Comparison of ENCODE assay signal across 1 cellular context in genomic region chr3:171842864-171843511, GRCh38.
TF ChIP-seq lines count a peak whose summit lies in the region.

TSS of gene TMEM212 (plus strand) at chr3:171843349. CDS start at chr3:171843384, 35 bp downstream.

TF ChIP-seq in HepG2, 621 proteins besides CTCF, POLR2A, EP300 and RAD21 (continued from another document and continues in another):
- TF ChIP-seq, protein P1, sequence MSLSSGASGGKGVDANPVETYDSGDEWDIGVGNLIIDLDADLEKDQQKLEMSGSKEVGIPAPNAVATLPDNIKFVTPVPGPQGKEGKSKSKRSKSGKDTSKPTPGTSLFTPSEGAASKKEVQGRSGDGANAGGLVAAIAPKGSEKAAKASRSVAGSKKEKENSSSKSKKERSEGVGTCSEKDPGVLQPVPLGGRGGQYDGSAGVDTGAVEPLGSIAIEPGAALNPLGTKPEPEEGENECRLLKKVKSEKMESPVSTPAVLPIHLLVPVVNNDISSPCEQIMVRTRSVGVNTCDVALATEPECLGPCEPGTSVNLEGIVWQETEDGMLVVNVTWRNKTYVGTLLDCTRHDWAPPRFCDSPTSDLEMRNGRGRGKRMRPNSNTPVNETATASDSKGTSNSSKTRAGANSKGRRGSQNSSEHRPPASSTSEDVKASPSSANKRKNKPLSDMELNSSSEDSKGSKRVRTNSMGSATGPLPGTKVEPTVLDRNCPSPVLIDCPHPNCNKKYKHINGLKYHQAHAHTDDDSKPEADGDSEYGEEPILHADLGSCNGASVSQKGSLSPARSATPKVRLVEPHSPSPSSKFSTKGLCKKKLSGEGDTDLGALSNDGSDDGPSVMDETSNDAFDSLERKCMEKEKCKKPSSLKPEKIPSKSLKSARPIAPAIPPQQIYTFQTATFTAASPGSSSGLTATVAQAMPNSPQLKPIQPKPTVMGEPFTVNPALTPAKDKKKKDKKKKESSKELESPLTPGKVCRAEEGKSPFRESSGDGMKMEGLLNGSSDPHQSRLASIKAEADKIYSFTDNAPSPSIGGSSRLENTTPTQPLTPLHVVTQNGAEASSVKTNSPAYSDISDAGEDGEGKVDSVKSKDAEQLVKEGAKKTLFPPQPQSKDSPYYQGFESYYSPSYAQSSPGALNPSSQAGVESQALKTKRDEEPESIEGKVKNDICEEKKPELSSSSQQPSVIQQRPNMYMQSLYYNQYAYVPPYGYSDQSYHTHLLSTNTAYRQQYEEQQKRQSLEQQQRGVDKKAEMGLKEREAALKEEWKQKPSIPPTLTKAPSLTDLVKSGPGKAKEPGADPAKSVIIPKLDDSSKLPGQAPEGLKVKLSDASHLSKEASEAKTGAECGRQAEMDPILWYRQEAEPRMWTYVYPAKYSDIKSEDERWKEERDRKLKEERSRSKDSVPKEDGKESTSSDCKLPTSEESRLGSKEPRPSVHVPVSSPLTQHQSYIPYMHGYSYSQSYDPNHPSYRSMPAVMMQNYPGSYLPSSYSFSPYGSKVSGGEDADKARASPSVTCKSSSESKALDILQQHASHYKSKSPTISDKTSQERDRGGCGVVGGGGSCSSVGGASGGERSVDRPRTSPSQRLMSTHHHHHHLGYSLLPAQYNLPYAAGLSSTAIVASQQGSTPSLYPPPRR (CRISPR knock-in tag; IDR thresholded peaks at IDR 0.05; ENCODE audit: borderline replicate concordance) = peak; percentile 26; the same call in 1 of the 2 replicates
- TF ChIP-seq RARA (CRISPR knock-in tag; IDR thresholded peaks at IDR 0.05) (peak; percentile 58; the same call in 1 of the 2 replicates), HMG20A (CRISPR knock-in tag; IDR thresholded peaks at IDR 0.05; ENCODE audit: borderline replicate concordance) (peak; percentile 50; the same call in 1 of the 2 replicates), ARID4A (CRISPR knock-in tag; IDR thresholded peaks at IDR 0.05; ENCODE audit: borderline replicate concordance) (no peak), TIGD3 (CRISPR knock-in tag; IDR thresholded peaks at IDR 0.05; ENCODE audit: borderline replicate concordance) (no peak), NFATC3 (CRISPR knock-in tag; IDR thresholded peaks at IDR 0.05) (no peak), ZNF614 (CRISPR knock-in tag; IDR thresholded peaks at IDR 0.05; ENCODE audit: borderline replicate concordance) (0 out of 2 replicates have a peak, but pooled peaks have one; percentile 15), SOX5 (CRISPR knock-in tag; IDR thresholded peaks at IDR 0.05; ENCODE audit: borderline replicate concordance) (peak; percentile 84; the same call in 1 of the 2 replicates), MED8 (CRISPR knock-in tag; IDR thresholded peaks at IDR 0.05; ENCODE audit: insufficient replicate concordance) (peak; percentile 66), IKZF4 (CRISPR knock-in tag; IDR thresholded peaks at IDR 0.05; ENCODE audit: borderline replicate concordance, low read depth, not compliant biosample characterization) (no peak), PRDM10 (CRISPR knock-in tag; IDR thresholded peaks at IDR 0.05; ENCODE audit: low read depth) (0 out of 2 replicates have a peak, but pooled peaks have one; percentile 34), ZNF543 (CRISPR knock-in tag; IDR thresholded peaks at IDR 0.05) (no peak), PRPF4 (IDR thresholded peaks at IDR 0.05; ENCODE audit: low read depth, low read length, poor library complexity, severe bottlenecking) (no peak), HOXA9 (CRISPR knock-in tag; IDR thresholded peaks at IDR 0.05; ENCODE audit: borderline replicate concordance) (no peak), BCL6 (CRISPR knock-in tag; IDR thresholded peaks at IDR 0.05) (peak; percentile 66), NR2C2 (CRISPR knock-in tag; IDR thresholded peaks at IDR 0.05; ENCODE audit: borderline replicate concordance) (no peak), CEBPB (IDR thresholded peaks at IDR 0.05; ENCODE audit: borderline replicate concordance, low read depth, low read length) (peak; percentile 49; the same call in 1 of the 2 replicates), ARNT (IDR thresholded peaks at IDR 0.05) (no peak), ELF4 (CRISPR knock-in tag; IDR thresholded peaks at IDR 0.05; ENCODE audit: borderline replicate concordance) (no peak), RAD51 (IDR thresholded peaks at IDR 0.05; ENCODE audit: borderline replicate concordance) (no peak), KDM5B (CRISPR knock-in tag; IDR thresholded peaks at IDR 0.05; ENCODE audit: borderline replicate concordance) (no peak), MED1 (CRISPR knock-in tag; IDR thresholded peaks at IDR 0.05) (peak; percentile 99), IRF2 (CRISPR knock-in tag; IDR thresholded peaks at IDR 0.05) (no peak), ZBTB20 (CRISPR knock-in tag; IDR thresholded peaks at IDR 0.05; ENCODE audit: borderline replicate concordance, low read depth) (no peak), MAZ (IDR thresholded peaks at IDR 0.05; ENCODE audit: borderline replicate concordance, low read depth, low read length) (no peak), MAZ (CRISPR knock-in tag; IDR thresholded peaks at IDR 0.05; ENCODE audit: low read depth) (0 out of 2 replicates have a peak, but pooled peaks have one; percentile 27), FOXO4 (CRISPR knock-in tag; conservative IDR thresholded peaks at IDR 0.05) (no peak), DDIT3 (CRISPR knock-in tag; IDR thresholded peaks at IDR 0.05) (no peak), SOX13 (IDR thresholded peaks at IDR 0.05) (peak; percentile 38; the same call in 1 of the 2 replicates), SOX13 (CRISPR knock-in tag; conservative IDR thresholded peaks at IDR 0.05 in 1 of 2, IDR thresholded peaks at IDR 0.05 in 1 of 2) (peak in 1 of 2 experiments; percentile 89; a peak in 2 of 4 replicates), ZNF235 (CRISPR knock-in tag; IDR thresholded peaks at IDR 0.05; ENCODE audit: borderline replicate concordance) (no peak), SP4 (CRISPR knock-in tag; IDR thresholded peaks at IDR 0.05) (no peak)
- TF ChIP-seq, protein P2, sequence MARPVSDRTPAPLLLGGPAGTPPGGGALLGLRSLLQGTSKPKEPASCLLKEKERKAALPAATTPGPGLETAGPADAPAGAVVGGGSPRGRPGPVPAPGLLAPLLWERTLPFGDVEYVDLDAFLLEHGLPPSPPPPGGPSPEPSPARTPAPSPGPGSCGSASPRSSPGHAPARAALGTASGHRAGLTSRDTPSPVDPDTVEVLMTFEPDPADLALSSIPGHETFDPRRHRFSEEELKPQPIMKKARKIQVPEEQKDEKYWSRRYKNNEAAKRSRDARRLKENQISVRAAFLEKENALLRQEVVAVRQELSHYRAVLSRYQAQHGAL (CRISPR knock-in tag; IDR thresholded peaks at IDR 0.05; ENCODE audit: not compliant biosample characterization) = no peak
- TF ChIP-seq, protein P3, sequence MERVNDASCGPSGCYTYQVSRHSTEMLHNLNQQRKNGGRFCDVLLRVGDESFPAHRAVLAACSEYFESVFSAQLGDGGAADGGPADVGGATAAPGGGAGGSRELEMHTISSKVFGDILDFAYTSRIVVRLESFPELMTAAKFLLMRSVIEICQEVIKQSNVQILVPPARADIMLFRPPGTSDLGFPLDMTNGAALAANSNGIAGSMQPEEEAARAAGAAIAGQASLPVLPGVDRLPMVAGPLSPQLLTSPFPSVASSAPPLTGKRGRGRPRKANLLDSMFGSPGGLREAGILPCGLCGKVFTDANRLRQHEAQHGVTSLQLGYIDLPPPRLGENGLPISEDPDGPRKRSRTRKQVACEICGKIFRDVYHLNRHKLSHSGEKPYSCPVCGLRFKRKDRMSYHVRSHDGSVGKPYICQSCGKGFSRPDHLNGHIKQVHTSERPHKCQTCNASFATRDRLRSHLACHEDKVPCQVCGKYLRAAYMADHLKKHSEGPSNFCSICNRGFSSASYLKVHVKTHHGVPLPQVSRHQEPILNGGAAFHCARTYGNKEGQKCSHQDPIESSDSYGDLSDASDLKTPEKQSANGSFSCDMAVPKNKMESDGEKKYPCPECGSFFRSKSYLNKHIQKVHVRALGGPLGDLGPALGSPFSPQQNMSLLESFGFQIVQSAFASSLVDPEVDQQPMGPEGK (CRISPR knock-in tag; IDR thresholded peaks at IDR 0.05) = peak; percentile 57
- TF ChIP-seq, protein P4, sequence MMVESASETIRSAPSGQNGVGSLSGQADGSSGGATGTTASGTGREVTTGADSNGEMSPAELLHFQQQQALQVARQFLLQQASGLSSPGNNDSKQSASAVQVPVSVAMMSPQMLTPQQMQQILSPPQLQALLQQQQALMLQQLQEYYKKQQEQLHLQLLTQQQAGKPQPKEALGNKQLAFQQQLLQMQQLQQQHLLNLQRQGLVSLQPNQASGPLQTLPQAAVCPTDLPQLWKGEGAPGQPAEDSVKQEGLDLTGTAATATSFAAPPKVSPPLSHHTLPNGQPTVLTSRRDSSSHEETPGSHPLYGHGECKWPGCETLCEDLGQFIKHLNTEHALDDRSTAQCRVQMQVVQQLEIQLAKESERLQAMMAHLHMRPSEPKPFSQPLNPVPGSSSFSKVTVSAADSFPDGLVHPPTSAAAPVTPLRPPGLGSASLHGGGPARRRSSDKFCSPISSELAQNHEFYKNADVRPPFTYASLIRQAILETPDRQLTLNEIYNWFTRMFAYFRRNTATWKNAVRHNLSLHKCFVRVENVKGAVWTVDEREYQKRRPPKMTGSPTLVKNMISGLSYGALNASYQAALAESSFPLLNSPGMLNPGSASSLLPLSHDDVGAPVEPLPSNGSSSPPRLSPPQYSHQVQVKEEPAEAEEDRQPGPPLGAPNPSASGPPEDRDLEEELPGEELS (CRISPR knock-in tag; IDR thresholded peaks at IDR 0.05) = peak; percentile 90
